8 cellular contexts compared by ENCODE assay signal in genomic region chr2:64273524-64274398, GRCh38.
DNase-seq lines count a peak whose midpoint lies in the region; ATAC-seq, FAIRE-seq and TF ChIP-seq lines count a peak whose summit lies in the region.

No MANE protein-coding gene starts in this region.

- 59% methylated on average over 6 of the region's 6 CpGs for WGBS in pancreas, 2 donors

- H3K36me3 ChIP-seq in pancreas = no peaks in the 10 kb centered on the region

- DNase-seq in H54 (ENCODE audit: insufficient read length, low spot score) (peak; percentile 55), SKM-1 treated with dmso at 0.1 percent for 144 hours (lab: John Stamatoyannopoulos, UW; ENCODE audit: unreplicated experiment) (peak; percentile 85), fibroblast of peridontal ligament (ENCODE audit: extremely low read depth) (peak; percentile 85), pancreas (peak in 1 of 6 donors; percentile 20), NAMALWA (ENCODE audit: low spot score) (no peak), putamen (ENCODE audit: low spot score) (no peak), HEK293T (ENCODE audit: extremely low spot score) (no peak)

- H3K4me1 ChIP-seq in pancreas = peaks cover 0 to 14% (median 12%) of the 10 kb centered on the region in 3 donors

- TF ChIP-seq POLR2A in H54 (IDR thresholded peaks at IDR 0.05; ENCODE audit: low read depth, low read length) = no peak

- no peak for TF ChIP-seq CTCF in pancreas (IDR thresholded peaks at IDR 0.05)

- POLR2A ChIA-PET in HEK293T (lab: Yijun Ruan, JAX) = no interaction called here

- H3K9me3 ChIP-seq in pancreas = no peaks in the 10 kb centered on the region

- peak overlapping the region in 3 of 4 donors; percentile 35 to 74 (median 66) for H3K27ac ChIP-seq in pancreas

- H3K4me3 ChIP-seq in pancreas = no peak overlapping the region

- CTCF ChIA-PET in HEK293T (lab: Yijun Ruan, JAX) = no interaction called here

- H3K27me3 ChIP-seq in pancreas = no peaks in the 10 kb centered on the region

- ATAC-seq in pancreas (peak in 3 of 4 donors; percentile 57 to 80 (median 65)), GM21825 (IDR thresholded peaks at IDR 0.05; ENCODE audit: unreplicated experiment) (no peak)

- intact Hi-C loops in pancreas (cut with DNase I) = no loop called here

- peak; percentile 92 for FAIRE-seq in H54 (lab: Jason Lieb, UNC)
- no peak for FAIRE-seq in pancreas (lab: Jason Lieb, UNC)

TF ChIP-seq in HEK293T, 16 proteins besides CTCF, POLR2A, EP300 and RAD21:
- TF ChIP-seq SUZ12 (IDR thresholded peaks at IDR 0.05) (no peak), FOXA1 (IDR thresholded peaks at IDR 0.05) (no peak), FOXK2 (IDR thresholded peaks at IDR 0.05) (no peak), ZNF384 (IDR thresholded peaks at IDR 0.05) (no peak), ELF4 (IDR thresholded peaks at IDR 0.05) (no peak), NFRKB (IDR thresholded peaks at IDR 0.05) (no peak), BHLHE40 (IDR thresholded peaks at IDR 0.05; ENCODE audit: borderline replicate concordance) (no peak), ARNT (IDR thresholded peaks at IDR 0.05) (no peak), TARDBP (IDR thresholded peaks at IDR 0.05) (no peak), CTBP1 (IDR thresholded peaks at IDR 0.05; ENCODE audit: borderline replicate concordance) (no peak)

Comparison
In these comparisons a context has a peak if more than half of its experiments do, and no peak if none do; other contexts are left out.
1. DNase-seq: peak in H54 (single experiment), SKM-1 treated with dmso at 0.1 percent for 144 hours (single experiment) and fibroblast of peridontal ligament (single experiment); none in NAMALWA (single experiment), putamen (single experiment) and HEK293T (single experiment).